ENCODE assay signal across 1 cellular context in the genomic region with DNA sequence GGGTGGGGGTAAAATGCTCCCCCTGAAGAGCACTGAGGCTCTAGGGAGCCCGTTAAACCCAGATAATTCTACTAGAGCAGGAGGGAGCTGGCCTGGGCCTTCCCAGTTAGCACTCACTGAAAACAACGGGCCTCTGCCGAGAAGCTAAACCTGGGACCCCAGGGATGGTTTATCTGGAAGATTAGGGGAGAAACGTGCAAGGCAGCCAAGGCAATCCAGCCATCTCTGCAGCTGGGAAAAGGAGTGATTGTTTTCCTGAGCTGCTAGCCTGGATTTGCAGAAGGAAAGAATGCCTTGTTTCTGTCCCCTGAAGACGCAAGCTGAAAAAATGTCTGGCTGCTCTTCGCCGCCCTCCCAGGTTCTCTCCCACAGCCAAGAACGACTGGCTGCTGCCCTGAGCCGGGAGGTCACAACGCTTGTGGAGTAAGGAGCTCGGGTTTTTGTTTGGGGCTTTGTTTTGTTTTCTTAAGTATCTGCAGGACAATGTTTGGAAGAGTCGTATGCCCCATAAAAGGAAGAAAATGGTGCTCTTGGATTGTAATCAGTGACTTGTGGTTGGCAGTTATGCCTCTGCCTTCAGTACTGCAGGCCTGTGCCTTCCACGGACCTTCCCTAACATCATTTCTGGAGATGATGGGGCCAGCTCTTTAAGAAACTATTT.
TF ChIP-seq lines count a peak whose summit lies in the region.

No MANE protein-coding gene starts in this region.

TF ChIP-seq in HEK293, 187 proteins besides CTCF, POLR2A, EP300 and RAD21 (continued from another document):
- TF ChIP-seq, protein P1, sequence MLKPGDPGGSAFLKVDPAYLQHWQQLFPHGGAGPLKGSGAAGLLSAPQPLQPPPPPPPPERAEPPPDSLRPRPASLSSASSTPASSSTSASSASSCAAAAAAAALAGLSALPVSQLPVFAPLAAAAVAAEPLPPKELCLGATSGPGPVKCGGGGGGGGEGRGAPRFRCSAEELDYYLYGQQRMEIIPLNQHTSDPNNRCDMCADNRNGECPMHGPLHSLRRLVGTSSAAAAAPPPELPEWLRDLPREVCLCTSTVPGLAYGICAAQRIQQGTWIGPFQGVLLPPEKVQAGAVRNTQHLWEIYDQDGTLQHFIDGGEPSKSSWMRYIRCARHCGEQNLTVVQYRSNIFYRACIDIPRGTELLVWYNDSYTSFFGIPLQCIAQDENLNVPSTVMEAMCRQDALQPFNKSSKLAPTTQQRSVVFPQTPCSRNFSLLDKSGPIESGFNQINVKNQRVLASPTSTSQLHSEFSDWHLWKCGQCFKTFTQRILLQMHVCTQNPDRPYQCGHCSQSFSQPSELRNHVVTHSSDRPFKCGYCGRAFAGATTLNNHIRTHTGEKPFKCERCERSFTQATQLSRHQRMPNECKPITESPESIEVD (tag by site-specific recombination; IDR thresholded peaks at IDR 0.05): 0 out of 2 replicates have a peak, but pooled peaks have one; percentile 13
TF ChIP-seq in HEK293: peak in this region for 1.
